In the genomic region with DNA sequence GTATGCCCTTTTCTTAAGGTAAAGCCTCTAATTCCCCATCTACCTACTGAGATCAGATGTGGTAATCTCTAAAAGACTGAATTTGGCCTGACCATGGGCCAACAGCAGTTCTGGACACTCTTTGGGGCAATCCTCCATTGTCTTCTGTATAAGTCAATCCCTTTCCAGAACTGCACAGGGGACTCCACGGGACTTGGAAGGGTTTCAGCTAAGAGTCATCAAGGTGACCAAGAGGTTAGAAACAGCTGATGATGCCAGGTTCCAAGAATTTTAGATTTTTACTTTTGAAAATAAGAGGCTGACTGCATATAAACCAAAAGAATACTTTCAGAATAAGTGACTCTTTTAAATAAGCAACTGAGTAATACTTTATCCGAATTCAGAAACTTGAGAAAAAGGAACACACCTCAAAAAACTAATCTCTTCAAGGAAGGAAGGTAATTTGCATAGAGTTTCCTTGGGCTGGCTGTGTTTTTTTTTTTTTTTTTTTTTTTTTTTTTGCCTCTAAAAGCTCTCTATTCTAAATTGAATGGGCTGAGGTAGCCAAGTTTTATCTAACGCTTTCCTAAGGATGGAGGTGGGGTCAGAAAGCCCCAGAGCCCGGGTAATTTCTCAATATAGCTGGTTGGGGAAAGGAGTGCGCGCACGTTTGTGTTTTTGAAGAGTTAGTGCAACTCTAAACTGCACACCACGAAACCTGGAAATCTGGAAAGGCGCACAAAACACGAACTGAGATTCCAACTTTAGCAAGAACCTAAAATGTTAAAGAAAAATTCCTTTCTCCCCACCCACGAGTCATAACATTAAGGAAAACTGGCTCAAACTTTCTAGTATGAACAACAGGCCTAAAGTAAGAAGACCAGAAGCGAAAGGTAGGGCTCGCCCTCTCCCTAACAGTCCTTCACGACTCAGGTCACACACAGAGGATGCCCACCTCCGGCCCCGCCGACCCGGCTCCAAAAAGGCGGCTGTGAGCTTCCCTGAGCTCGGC, we compare ENCODE assay signal across 8 cellular contexts. TPM values are rescaled to one million over a fixed set of nuclear protein-coding genes. Genes with fewer than 3 reads are reported as not detected.
DNase-seq lines count a peak whose midpoint lies in the region; ATAC-seq and TF ChIP-seq lines count a peak whose summit lies in the region.

No MANE protein-coding gene starts in this region.

- no peaks in the 10 kb centered on the region for H3K9me3 ChIP-seq in OCI-LY7 (ENCODE audit: low read length)

- H3K9me3 Mint-ChIP-seq in endothelial cell (ENCODE audit: unreplicated experiment), result no peaks in the 10 kb centered on the region
- H3K9me3 Mint-ChIP-seq in neural crest cell, result peaks cover 3% of the 10 kb centered on the region

- peaks cover 26% of the 10 kb centered on the region for H4K20me1 ChIP-seq in OCI-LY7 (ENCODE audit: insufficient read depth, low read length)

- no peaks in the 10 kb centered on the region for H3K9me2 ChIP-seq in OCI-LY7 (ENCODE audit: insufficient read depth, low read length)

- ATAC-seq in GM18868 (IDR thresholded peaks at IDR 0.05; ENCODE audit: unreplicated experiment) (no peak), GM21360 (IDR thresholded peaks at IDR 0.05; ENCODE audit: unreplicated experiment) (no peak), HG03469 (IDR thresholded peaks at IDR 0.05; ENCODE audit: unreplicated experiment) (no peak)

- H3K4me1 ChIP-seq in OCI-LY7 (ENCODE audit: insufficient read depth, low read length, poor library complexity, severe bottlenecking), result peaks cover 34% of the 10 kb centered on the region

- intact Hi-C loops in OCI-LY7 (cut with micrococcal nuclease; ENCODE audit: unreplicated experiment), result loop anchor here (10.0 kb wide), 2 partner anchors 534 to 664 kb away; a partner anchor contains a TSS

- POLR2A ChIA-PET in OCI-LY7 (lab: Charles Lee), result interaction anchor here (0.6 to 2.5 kb wide), 9 partner anchors 8 to 89 kb away, joined by 3 to 22 read pairs (median 5); a partner anchor contains a TSS

- peaks cover 87% of the 10 kb centered on the region for H3K36me3 ChIP-seq in OCI-LY7 (ENCODE audit: insufficient read depth, low read length)

- TSS peak; percentile 67 for BruUV-seq in OCI-LY7 (replicated peaks; lab: Mats Ljungman, UMichigan)

- peak overlapping the region; percentile 99 for H3K4me3 Mint-ChIP-seq in endothelial cell (ENCODE audit: unreplicated experiment)
- H3K4me3 Mint-ChIP-seq in neural crest cell, result peak overlapping the region; percentile 98

- H3K4me2 ChIP-seq in OCI-LY7 (ENCODE audit: low read length), result peak overlapping the region; percentile 96

- no peak overlapping the region; the same call in 1 of the 2 replicates for H2AFZ ChIP-seq in OCI-LY7 (ENCODE audit: low read length)

- H3K27ac Mint-ChIP-seq in endothelial cell (ENCODE audit: unreplicated experiment) (peak overlapping the region; percentile 99), neural crest cell (ENCODE audit: unreplicated experiment) (peak overlapping the region; percentile 98)

- DNase-seq in GM03348 (ENCODE audit: low spot score) (peak; percentile 18), OCI-LY7 (ENCODE audit: low spot score) (peak; percentile 45), endothelial cell (ENCODE audit: low spot score) (no peak), neural crest cell (ENCODE audit: low read depth, low spot score) (no peak), middle frontal gyrus (ENCODE audit: extremely low spot score, low spot score) (no peak)

- CTCF ChIA-PET in OCI-LY7 (lab: Charles Lee; ENCODE audit: unreplicated experiment), result interaction anchor here (1.0 kb wide), 1 partner anchor 10 kb away, joined by 3 read pairs; no protein-coding TSS in a partner anchor

- no peak for TF ChIP-seq CTCF in OCI-LY7 (conservative IDR thresholded peaks at IDR 0.05; ENCODE audit: low read length)
- TF ChIP-seq CTCF in endothelial cell (IDR thresholded peaks at IDR 0.05; ENCODE audit: unreplicated experiment), result no peak
- TF ChIP-seq CTCF in neural crest cell (conservative IDR thresholded peaks at IDR 0.05), result no peak

- peaks cover 51% of the 10 kb centered on the region for H3K79me2 ChIP-seq in OCI-LY7 (ENCODE audit: insufficient read depth, low read depth, low read length)

- peaks cover 28% of the 10 kb centered on the region for H3K27me3 Mint-ChIP-seq in endothelial cell (ENCODE audit: unreplicated experiment)
- peaks cover 2% of the 10 kb centered on the region for H3K27me3 Mint-ChIP-seq in neural crest cell (ENCODE audit: low read depth)

- H3K4me1 Mint-ChIP-seq in endothelial cell (ENCODE audit: unreplicated experiment), result peaks cover 40% of the 10 kb centered on the region
- H3K4me1 Mint-ChIP-seq in neural crest cell, result peaks cover 47% of the 10 kb centered on the region

- H3K4me3 ChIP-seq in OCI-LY7 (ENCODE audit: low read depth, low read length, poor library complexity, severe bottlenecking), result peak overlapping the region; percentile 92

- peak overlapping the region; percentile 92 for H3K27ac ChIP-seq in OCI-LY7 (ENCODE audit: low read depth, low read length, poor library complexity, severe bottlenecking)

- peaks cover 38% of the 10 kb centered on the region for H3K36me3 Mint-ChIP-seq in endothelial cell (ENCODE audit: low read depth, unreplicated experiment)
- peaks cover 40% of the 10 kb centered on the region for H3K36me3 Mint-ChIP-seq in neural crest cell (ENCODE audit: low read depth)

RNA-seq across cellular contexts. Expression of a gene that starts 1.3 kb away (rescaled TPM):
- total RNA-seq in OCI-LY7 (2014; rRNA removed; shearing (Covaris generic)), result 158 and 187 TPM in 2 replicates
- 200 and 212 TPM in 2 replicates for total RNA-seq in OCI-LY7 (2022)
- total RNA-seq in endothelial cell (ENCODE audit: unreplicated experiment), result 397 TPM
- total RNA-seq in neural crest cell, result 368 and 374 TPM in 2 replicates

RNA-seq across cellular contexts. Expression of a gene that starts 8.6 kb away (rescaled TPM):
- total RNA-seq in OCI-LY7 (2014; rRNA removed; shearing (Covaris generic)), result 85.1 and 86.5 TPM in 2 replicates
- total RNA-seq in OCI-LY7 (2022) (121 and 145 TPM in 2 replicates), endothelial cell (ENCODE audit: unreplicated experiment) (41.4 TPM), neural crest cell (115 and 126 TPM in 2 replicates)

RNA-seq across cellular contexts. Expression of a gene that starts 25.3 kb away (rescaled TPM):
- 12.7 and 16.0 TPM in 2 replicates for total RNA-seq in OCI-LY7 (2014; rRNA removed; shearing (Covaris generic))
- total RNA-seq in OCI-LY7 (2022) (27.5 and 27.9 TPM in 2 replicates), endothelial cell (ENCODE audit: unreplicated experiment) (20.3 TPM), neural crest cell (24.3 and 28.3 TPM in 2 replicates)

RNA-seq across cellular contexts. Expression of a gene that starts 31.8 kb away (rescaled TPM):
- total RNA-seq in OCI-LY7 (2014; rRNA removed; shearing (Covaris generic)), result 152 and 158 TPM in 2 replicates
- total RNA-seq in OCI-LY7 (2022) (139 and 155 TPM in 2 replicates), endothelial cell (ENCODE audit: unreplicated experiment) (108 TPM), neural crest cell (184 and 186 TPM in 2 replicates)

RNA-seq across cellular contexts. Expression of a gene that starts 44.5 kb away (rescaled TPM):
- total RNA-seq in OCI-LY7 (2014; rRNA removed; shearing (Covaris generic)), result 1.4 and 1.5 TPM in 2 replicates
- total RNA-seq in OCI-LY7 (2022) (4.7 and 6.1 TPM in 2 replicates), endothelial cell (ENCODE audit: unreplicated experiment) (33.7 TPM), neural crest cell (12.2 and 15.2 TPM in 2 replicates)

Comparison
In these comparisons a context has a peak if more than half of its experiments do, and no peak if none do; other contexts are left out.
1. DNase-seq: peak in GM03348 (single experiment) and OCI-LY7 (single experiment); none in endothelial cell (single experiment), neural crest cell (single experiment) and middle frontal gyrus (single experiment).